In the genomic region with DNA sequence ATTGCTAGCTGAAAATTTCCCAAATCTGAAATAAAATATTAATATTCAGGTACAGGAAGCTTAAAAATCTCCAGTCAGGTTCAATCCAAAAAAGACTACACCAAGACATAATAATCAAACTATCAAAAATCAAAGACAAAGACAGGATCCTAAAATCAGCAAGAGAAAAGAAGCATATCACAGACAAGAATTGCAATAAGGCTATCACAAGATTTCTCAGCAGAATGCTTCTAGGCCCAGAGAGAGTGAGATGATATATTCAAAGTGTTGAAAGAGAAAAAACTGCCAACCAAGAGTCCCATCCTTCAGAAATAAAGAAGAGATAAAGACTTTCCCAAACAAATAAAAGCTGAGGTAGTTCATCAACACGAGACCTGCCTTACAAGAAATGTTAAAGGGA, we compare ENCODE assay signal across 10 cellular contexts. TPM values are rescaled to one million over a fixed set of nuclear protein-coding genes. Genes with fewer than 3 reads are reported as not detected.
"Had no signal": no experiment of that assay in that cellular context is flagged by ENCODE, and none has a peak within 500 bp of the region (broad histone marks: within the 10 kb centered on the region; RNA-seq: fewer than 3 reads in every experiment).

No MANE protein-coding gene starts in this region.

- H3K4me3 Mint-ChIP-seq: GM23338, H9, HFFc6, IgD-negative memory B cell had no signal

- DNase-seq: H9, HCEC 1CT, HFFc6, KG1 had no signal

- ATAC-seq: GM23338, HepG2 had no signal

- H3K4me3 ChIP-seq: GM23338 had no signal

- H3K27me3 Mint-ChIP-seq: IgD-negative memory B cell had no signal

- H3K4me1 Mint-ChIP-seq: GM23338, H9 had no signal

- H3K27ac ChIP-seq: HL-60 had no signal

- H3K27ac Mint-ChIP-seq: GM23338, H9, HFFc6, IgD-negative memory B cell had no signal

RNA-seq across cellular contexts. Expression of gene SELP, which starts 5.0 kb away (rescaled TPM):
- total RNA-seq: GM23338, H1, H9, HepG2, HFFc6, HT1080 had no signal

RNA-seq across cellular contexts. Expression of gene F5, which starts 48.6 kb away (rescaled TPM):
- total RNA-seq: GM23338, HFFc6, HT1080 had no signal
